17 cellular contexts compared by ENCODE assay signal in genomic region chr3:107382626-107383025, GRCh38. TPM values are rescaled to one million over a fixed set of nuclear protein-coding genes. Genes with fewer than 3 reads are reported as not detected.
A peak's percentile ranks its signal among the peaks of the same experiment; 100 is the strongest.
DNase-seq lines count a peak whose midpoint lies in the region; ATAC-seq and TF ChIP-seq lines count a peak whose summit lies in the region.
"Had no signal": no experiment of that assay in that cellular context is flagged by ENCODE, and none has a peak within 500 bp of the region (broad histone marks: within the 10 kb centered on the region; RNA-seq: fewer than 3 reads in every experiment).

No MANE protein-coding gene starts in this region.

- H3K9me3 Mint-ChIP-seq in neural crest cell, result no peaks in the 10 kb centered on the region
- no peaks in the 10 kb centered on the region for H3K9me3 Mint-ChIP-seq in activated T-helper 17 cell treated with anti-CD3 and anti-CD28 coated beads, Interleukin-2, amount 50 U/mL, for 72 hours
- H3K9me3 Mint-ChIP-seq: CD8-positive, alpha-beta memory T cell; GM23338 had no signal

- H3K36me3 ChIP-seq in heart right ventricle (no peaks in the 10 kb centered on the region), testis (ENCODE audit: low read depth, missing control alignments) (no peaks in the 10 kb centered on the region)
- H3K36me3 ChIP-seq: BE2C had no signal

- H3K27ac ChIP-seq in heart right ventricle, result no peak overlapping the region
- H3K27ac ChIP-seq in testis, result no peak overlapping the region

- TF ChIP-seq POLR2A in testis (IDR thresholded peaks at IDR 0.05), result no peak

- WGBS in heart right ventricle, 2 donors, result 36 to 39% methylated on average over 4 of the region's 4 CpGs
- WGBS in testis, 2 donors, result 33 to 60% methylated on average over 4 of the region's 4 CpGs

- H3K36me3 Mint-ChIP-seq in neural crest cell (ENCODE audit: low read depth), result no peaks in the 10 kb centered on the region
- H3K36me3 Mint-ChIP-seq in activated T-helper 17 cell treated with anti-CD3 and anti-CD28 coated beads, Interleukin-2, amount 50 U/mL, for 72 hours (ENCODE audit: low read depth), result no peaks in the 10 kb centered on the region
- H3K36me3 Mint-ChIP-seq: CD4-positive, CD25-positive, alpha-beta regulatory T cell had no signal

- intact Hi-C loops in left ventricle myocardium superior (cut with micrococcal nuclease), result no loop called here
- intact Hi-C loops in heart right ventricle (cut with DNase I), result no loop called here
- intact Hi-C loops in testis (cut with DNase I; ENCODE audit: low total_unique reads), result no loop called here

- H3K4me3 Mint-ChIP-seq in neural crest cell, result no peak overlapping the region
- H3K4me3 Mint-ChIP-seq in activated T-helper 17 cell treated with anti-CD3 and anti-CD28 coated beads, Interleukin-2, amount 50 U/mL, for 72 hours, result no peak overlapping the region
- H3K4me3 Mint-ChIP-seq: CD4-positive, CD25-positive, alpha-beta regulatory T cell; CD8-positive, alpha-beta memory T cell; GM23338; IgD-negative memory B cell had no signal

- H3K4me1 Mint-ChIP-seq in neural crest cell, result peaks cover 5% of the 10 kb centered on the region
- no peaks in the 10 kb centered on the region for H3K4me1 Mint-ChIP-seq in activated T-helper 17 cell treated with anti-CD3 and anti-CD28 coated beads, Interleukin-2, amount 50 U/mL, for 72 hours
- H3K4me1 Mint-ChIP-seq: CD8-positive, alpha-beta memory T cell; IgD-negative memory B cell had no signal

- DNase-seq in left ventricle myocardium superior, result no peak
- no peak for DNase-seq in heart right ventricle
- DNase-seq in NCI-H446 (lab: John Stamatoyannopoulos, UW), result peak; percentile 39 to 63
- DNase-seq in neural crest cell (ENCODE audit: low read depth, low spot score), result no peak
- DNase-seq in testis, result peak; percentile 27
- no peak for DNase-seq in NCI-H2227 treated with DMSO at 0.1 percent for 48 hours (lab: John Stamatoyannopoulos, UW)
- no peak for DNase-seq in ureter (ENCODE audit: low spot score)
- DNase-seq: ACHN; BE2C; C1 segment of cervical spinal cord; Caco-2; CD4-positive, CD25-positive, alpha-beta regulatory T cell; CD8-positive, alpha-beta memory T cell; HCEC 1CT had no signal

- peak overlapping the region; percentile 48 for H3K27ac Mint-ChIP-seq in neural crest cell (ENCODE audit: unreplicated experiment)
- no peak overlapping the region for H3K27ac Mint-ChIP-seq in activated T-helper 17 cell treated with anti-CD3 and anti-CD28 coated beads, Interleukin-2, amount 50 U/mL, for 72 hours
- H3K27ac Mint-ChIP-seq: CD4-positive, CD25-positive, alpha-beta regulatory T cell; CD8-positive, alpha-beta memory T cell; GM23338; IgD-negative memory B cell had no signal

- ATAC-seq in left ventricle myocardium superior (peak; percentile 30), heart right ventricle (no peak)
- no peak for ATAC-seq in activated T-helper 17 cell treated with anti-CD3 and anti-CD28 coated beads, Interleukin-2, amount 50 U/mL, for 72 hours (replicated peaks)
- ATAC-seq: GM23338 had no signal

- peaks cover 0 to 6% (median 0%) of the 10 kb centered on the region in 9 donors for H3K4me1 ChIP-seq in heart right ventricle
- no peaks in the 10 kb centered on the region for H3K4me1 ChIP-seq in testis
- H3K4me1 ChIP-seq: BE2C, Caco-2 had no signal

- no peak overlapping the region for H3K4me3 ChIP-seq in heart right ventricle
- no peak overlapping the region for H3K4me3 ChIP-seq in testis
- H3K4me3 ChIP-seq: GM23338 had no signal

- H3K27me3 ChIP-seq in heart right ventricle (no peaks in the 10 kb centered on the region), testis (no peaks in the 10 kb centered on the region)

- TF ChIP-seq CTCF in heart right ventricle (IDR thresholded peaks at IDR 0.05) (no peak), neural crest cell (conservative IDR thresholded peaks at IDR 0.05) (no peak), testis (IDR thresholded peaks at IDR 0.05) (no peak)

- H3K9me3 ChIP-seq in heart right ventricle, result no peaks in the 10 kb centered on the region
- no peaks in the 10 kb centered on the region for H3K9me3 ChIP-seq in testis
- H3K9me3 ChIP-seq: BE2C, Caco-2 had no signal

- H3K27me3 Mint-ChIP-seq in neural crest cell (ENCODE audit: low read depth), result no peaks in the 10 kb centered on the region
- peaks cover 12% of the 10 kb centered on the region for H3K27me3 Mint-ChIP-seq in activated T-helper 17 cell treated with anti-CD3 and anti-CD28 coated beads, Interleukin-2, amount 50 U/mL, for 72 hours

RNA-seq across cellular contexts. Expression of gene CCDC54, which starts 5.4 kb away (rescaled TPM):
- total RNA-seq in left ventricle myocardium superior (not detected), heart right ventricle (not detected), neural crest cell (not detected in 2 replicates), testis (100 to 1,000 TPM in 1 of 2 donors, 10 to 100 TPM in 1; 33.9 to 107 TPM), ureter (not detected)
- polyA plus RNA-seq in heart right ventricle (not detected), testis (ENCODE audit: insufficient read depth, low read depth, low replicate concordance) (112 TPM)
- total RNA-seq in activated T-helper 17 cell treated with anti-CD3 and anti-CD28 coated beads, Interleukin-2, amount 50 U/mL, for 72 hours, result not detected
- total RNA-seq: Caco-2; CD4-positive, CD25-positive, alpha-beta regulatory T cell; CD8-positive, alpha-beta memory T cell; GM23338 had no signal
- polyA plus RNA-seq: CD4-positive, CD25-positive, alpha-beta regulatory T cell; GM23338; IgD-negative memory B cell had no signal

Comparison
In these comparisons a context has a peak if more than half of its experiments do, and no peak if none do; other contexts are left out.
1. DNase-seq: peak in NCI-H446 (2 of 2) and testis (single experiment); none in left ventricle myocardium superior (single experiment), heart right ventricle (0 of 2), neural crest cell (single experiment), NCI-H2227 treated with DMSO at 0.1 percent for 48 hours (single experiment) and ureter (single experiment).
2. RNA of gene CCDC54, which starts 5.4 kb away (total RNA-seq): 33.9 to 107 TPM in testis; not detected in left ventricle myocardium superior (single experiment), not detected in heart right ventricle, not detected in neural crest cell, not detected in activated T-helper 17 cell treated with anti-CD3 and anti-CD28 coated beads, Interleukin-2, amount 50 U/mL, for 72 hours and not detected in ureter (single experiment); every median in the first group is over 10 times any median in the second.